In the genomic region with DNA sequence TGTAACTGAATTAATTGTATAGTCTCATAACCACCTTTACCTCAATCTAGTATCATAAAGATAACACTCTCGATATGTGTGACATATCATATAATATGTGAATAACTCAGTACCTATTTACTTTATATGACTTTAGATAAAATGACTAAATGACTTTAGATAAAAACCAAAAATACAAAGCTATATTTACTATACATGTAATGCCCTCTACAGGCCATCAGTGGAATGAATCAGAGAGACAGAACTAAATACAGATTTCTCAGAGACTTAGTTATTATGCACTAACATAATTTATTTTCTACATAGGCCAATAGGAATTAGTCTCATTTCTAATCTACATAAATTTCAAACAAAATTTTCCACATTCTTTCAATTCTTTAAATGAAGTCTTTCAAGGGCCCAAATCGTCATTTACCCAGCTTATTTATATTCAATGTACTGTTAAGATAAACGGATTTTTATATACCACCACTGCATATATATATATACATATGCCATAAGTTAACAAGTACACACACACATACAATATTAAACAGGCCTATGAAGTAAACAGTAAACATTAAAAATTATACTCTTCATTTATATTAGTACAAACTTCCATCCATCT, we compare ENCODE assay signal across 8 cellular contexts.
DNase-seq lines count a peak whose midpoint lies in the region; ATAC-seq and TF ChIP-seq lines count a peak whose summit lies in the region.

No MANE protein-coding gene starts in this region.

- peaks cover 11 to 19% of the 10 kb centered on the region in 2 donors for H3K4me1 ChIP-seq in thyroid gland

- no peaks in the 10 kb centered on the region for H3K27me3 Mint-ChIP-seq in naive thymus-derived CD8-positive, alpha-beta T cell

- no peaks in the 10 kb centered on the region for H3K36me3 ChIP-seq in thyroid gland

- H3K9me3 Mint-ChIP-seq in naive thymus-derived CD8-positive, alpha-beta T cell, result peaks cover 0 to 7% (median 0%) of the 10 kb centered on the region in 9 donors

- H3K36me3 Mint-ChIP-seq in naive thymus-derived CD8-positive, alpha-beta T cell, result peaks cover 4 to 26% (median 14%) of the 10 kb centered on the region in 3 donors

- POLR2A ChIA-PET in naive thymus-derived CD8-positive, alpha-beta T cell (lab: Charles Lee), result no interaction called here

- H3K9me3 ChIP-seq in thyroid gland, result no peaks in the 10 kb centered on the region

- ATAC-seq in naive thymus-derived CD8-positive, alpha-beta T cell, result no peak

- peak; percentile 28 to 72 (median 59) for TF ChIP-seq CTCF in thyroid gland (IDR thresholded peaks at IDR 0.05)

- DNase-seq in SIG-M5 treated with dmso at 0.1 percent for 504 hours (lab: John Stamatoyannopoulos, UW; ENCODE audit: unreplicated experiment) (peak; percentile 7), SIG-M5 (lab: John Stamatoyannopoulos, UW) (no peak), NCI-H2227 (lab: John Stamatoyannopoulos, UW; ENCODE audit: unreplicated experiment) (peak; percentile 22), erythroblast (lab: John Stamatoyannopoulos, UW) (peak; percentile 17 to 54), thyroid gland (no peak), NCI-H2107 treated with DMSO at 0.1 percent for 48 hours (lab: John Stamatoyannopoulos, UW; ENCODE audit: unreplicated experiment) (no peak), NCI-H1930 (lab: John Stamatoyannopoulos, UW) (no peak)
- DNase-seq in naive thymus-derived CD8-positive, alpha-beta T cell, result no peak

- intact Hi-C loops in thyroid gland (cut with DNase I), result no loop called here

- no peaks in the 10 kb centered on the region for H3K27me3 ChIP-seq in thyroid gland

- H3K27ac ChIP-seq in thyroid gland, result no peak overlapping the region

- 83 to 88% methylated on average over 3 of the region's 3 CpGs for WGBS in thyroid gland, 2 donors

- H3K4me3 ChIP-seq in thyroid gland (replicated peaks in 1 of 3), result no peak overlapping the region

- H3K4me3 Mint-ChIP-seq in naive thymus-derived CD8-positive, alpha-beta T cell, result no peak overlapping the region

- H3K27ac Mint-ChIP-seq in naive thymus-derived CD8-positive, alpha-beta T cell, result no peak overlapping the region

- peaks cover 0 to 2% (median under 1%) of the 10 kb centered on the region in 4 donors for H3K4me1 Mint-ChIP-seq in naive thymus-derived CD8-positive, alpha-beta T cell

- TF ChIP-seq POLR2A in erythroblast (IDR thresholded peaks at IDR 0.05; ENCODE audit: low read length), result no peak
- TF ChIP-seq POLR2A in thyroid gland (IDR thresholded peaks at IDR 0.05), result no peak

Comparison
In these comparisons a context has a peak if more than half of its experiments do, and no peak if none do; other contexts are left out.
1. DNase-seq: peak in SIG-M5 treated with dmso at 0.1 percent for 504 hours (single experiment), NCI-H2227 (single experiment) and erythroblast (2 of 2); none in SIG-M5 (single experiment), thyroid gland (0 of 2), NCI-H2107 treated with DMSO at 0.1 percent for 48 hours (single experiment), naive thymus-derived CD8-positive, alpha-beta T cell (0 of 10) and NCI-H1930 (0 of 2).